Comparison of ENCODE assay signal across 8 cellular contexts in the genomic region with DNA sequence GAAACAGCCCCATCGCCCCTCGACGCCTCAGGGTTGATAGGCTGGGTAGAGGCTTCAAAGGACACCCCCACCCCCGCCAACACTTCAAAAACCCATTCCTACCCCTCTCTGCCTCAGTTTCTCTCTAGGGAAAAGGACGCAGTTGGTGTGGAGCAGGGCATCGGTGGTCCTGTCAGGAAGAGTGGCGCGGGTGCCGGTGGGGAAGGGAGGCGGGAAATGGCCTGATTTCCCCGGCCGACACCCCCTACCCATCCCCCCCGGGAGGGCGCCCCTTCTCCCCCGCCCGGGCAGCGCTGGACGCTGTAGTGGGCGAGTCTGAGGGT. TPM values are rescaled to one million over a fixed set of nuclear protein-coding genes. Genes with fewer than 3 reads are reported as not detected.
DNase-seq lines count a peak whose midpoint lies in the region; ATAC-seq, FAIRE-seq and TF ChIP-seq lines count a peak whose summit lies in the region.

No MANE protein-coding gene starts in this region.

- 0 to 2% (median 1%) methylated on average over 10 to 19 of the region's 19 CpGs for WGBS in small intestine, 3 donors

- H3K4me3 Mint-ChIP-seq in activated naive CD4-positive, alpha-beta T cell treated with anti-CD3 and anti-CD28 coated beads for 36 hours: peak overlapping the region; percentile 79

- H3K4me1 ChIP-seq in SJSA1 (replicated peaks): peaks cover 9% of the 10 kb centered on the region
- no peaks in the 10 kb centered on the region for H3K4me1 ChIP-seq in foreskin keratinocyte
- H3K4me1 ChIP-seq in small intestine (ENCODE audit: control insufficient read depth in 2 of 2, insufficient read depth in 1 of 2, low read depth in 1 of 2, low read length in 1 of 2): no peaks in the 10 kb centered on the region

- H3K9me3 ChIP-seq in SJSA1 (replicated peaks) (peaks cover under 1% of the 10 kb centered on the region; the same call in 1 of the 2 replicates), small intestine (ENCODE audit: control insufficient read depth, low read depth) (no peaks in the 10 kb centered on the region)

- H3K9me3 Mint-ChIP-seq in activated naive CD4-positive, alpha-beta T cell treated with anti-CD3 and anti-CD28 coated beads for 36 hours: peaks cover under 1% of the 10 kb centered on the region
- H3K9me3 Mint-ChIP-seq in activated naive CD4-positive, alpha-beta T cell treated with anti-CD3 and anti-CD28 coated beads, Interleukin-2, amount 50 U/mL, for 72 hours: peaks cover under 1 to 3% of the 10 kb centered on the region in 2 donors

- peaks cover 5% of the 10 kb centered on the region for H3K27me3 Mint-ChIP-seq in activated naive CD4-positive, alpha-beta T cell treated with anti-CD3 and anti-CD28 coated beads for 36 hours (ENCODE audit: low read depth)

- peak overlapping the region; percentile 60 for H3K4me3 ChIP-seq in SJSA1
- H3K4me3 ChIP-seq in small intestine (ENCODE audit: low read depth in 1 of 2, low read length in 2 of 2): peak overlapping the region; percentile 59 to 76

- no peak for DNase-seq in activated naive CD4-positive, alpha-beta T cell treated with anti-CD3 and anti-CD28 coated beads for 36 hours
- no peak for DNase-seq in activated naive CD4-positive, alpha-beta T cell treated with anti-CD3 and anti-CD28 coated beads, Interleukin-2, amount 50 U/mL, for 72 hours (ENCODE audit: low spot score in 2 of 2)
- no peak for DNase-seq in SJSA1 (ENCODE audit: low read depth in 1 of 2, low spot score in 2 of 2)
- DNase-seq in foreskin keratinocyte: no peak
- DNase-seq in small intestine: no peak
- DNase-seq in posterior vena cava (ENCODE audit: low spot score): no peak
- no peak for DNase-seq in NCI-H1436 treated with DMSO at 0.1 percent for 48 hours (lab: John Stamatoyannopoulos, UW)

- peaks cover 2% of the 10 kb centered on the region for H3K36me3 Mint-ChIP-seq in activated naive CD4-positive, alpha-beta T cell treated with anti-CD3 and anti-CD28 coated beads for 36 hours (ENCODE audit: low read depth)
- H3K36me3 Mint-ChIP-seq in activated naive CD4-positive, alpha-beta T cell treated with anti-CD3 and anti-CD28 coated beads, Interleukin-2, amount 50 U/mL, for 72 hours: peaks cover under 1 to 10% of the 10 kb centered on the region in 2 donors

- no peak for FAIRE-seq in small intestine (lab: Jason Lieb, UNC)

- TF ChIP-seq CTCF in foreskin keratinocyte (conservative IDR thresholded peaks at IDR 0.05): no peak

- no peak for ATAC-seq in activated naive CD4-positive, alpha-beta T cell treated with anti-CD3 and anti-CD28 coated beads, Interleukin-2, amount 50 U/mL, for 72 hours
- ATAC-seq in foreskin keratinocyte (no peak), HG02885 (IDR thresholded peaks at IDR 0.05; ENCODE audit: poor library complexity, unreplicated experiment) (no peak)

- CTCF ChIA-PET in activated naive CD4-positive, alpha-beta T cell treated with anti-CD3 and anti-CD28 coated beads for 36 hours (lab: Charles Lee): no interaction called here

- H3K27ac Mint-ChIP-seq in activated naive CD4-positive, alpha-beta T cell treated with anti-CD3 and anti-CD28 coated beads for 36 hours: no peak overlapping the region
- H3K27ac Mint-ChIP-seq in activated naive CD4-positive, alpha-beta T cell treated with anti-CD3 and anti-CD28 coated beads, Interleukin-2, amount 50 U/mL, for 72 hours: no peak overlapping the region

- peak overlapping the region; percentile 67 for H3K27ac ChIP-seq in SJSA1
- H3K27ac ChIP-seq in foreskin keratinocyte: peak overlapping the region; percentile 41
- H3K27ac ChIP-seq in small intestine (ENCODE audit: low read depth in 1 of 2, low read length in 1 of 2): peak overlapping the region in 1 of 2 donors; percentile 93

- H3K36me3 ChIP-seq in SJSA1 (peaks cover 31% of the 10 kb centered on the region), small intestine (ENCODE audit: control insufficient read depth in 2 of 2, insufficient read depth in 2 of 2, low read length in 2 of 2) (no peaks in the 10 kb centered on the region)

- intact Hi-C loops in activated naive CD4-positive, alpha-beta T cell treated with anti-CD3 and anti-CD28 coated beads for 36 hours (cut with micrococcal nuclease): loop anchor here (5.0 kb wide), 1 partner anchor 35 kb away; a partner anchor contains a TSS
- intact Hi-C loops in posterior vena cava (cut with DNase I): no loop called here

- peaks cover 9% of the 10 kb centered on the region for H3K4me1 Mint-ChIP-seq in activated naive CD4-positive, alpha-beta T cell treated with anti-CD3 and anti-CD28 coated beads for 36 hours (ENCODE audit: low read depth)

- no peaks in the 10 kb centered on the region for H3K27me3 ChIP-seq in SJSA1 (replicated peaks)
- no peaks in the 10 kb centered on the region for H3K27me3 ChIP-seq in foreskin keratinocyte
- no peaks in the 10 kb centered on the region for H3K27me3 ChIP-seq in small intestine (ENCODE audit: control insufficient read depth in 2 of 2, insufficient read depth in 2 of 2, low read length in 2 of 2)

RNA-seq across cellular contexts. Expression of a gene that starts 0.4 kb away (rescaled TPM):
- total RNA-seq in activated naive CD4-positive, alpha-beta T cell treated with anti-CD3 and anti-CD28 coated beads for 36 hours: 1 to 10 TPM; 3.9 to 4.2 TPM
- 1 to 10 TPM; 4.2 to 8.5 TPM for total RNA-seq in activated naive CD4-positive, alpha-beta T cell treated with anti-CD3 and anti-CD28 coated beads, Interleukin-2, amount 50 U/mL, for 72 hours
- total RNA-seq in SJSA1 (2014; rRNA removed; shearing (Covaris generic)): 37.5 and 43.1 TPM in 2 replicates
- total RNA-seq in foreskin keratinocyte (26.7 and 35.6 TPM in 2 replicates), posterior vena cava (10 to 100 TPM; 44.2 to 51.0 TPM)
- polyA plus RNA-seq in foreskin keratinocyte (39.3 and 53.5 TPM in 2 replicates), small intestine (10 to 100 TPM in 1 of 3 donors, 1 to 10 TPM in 1, under 1 TPM in 1; 0.67 to 14.3 (median 4.9) TPM)

RNA-seq across cellular contexts. Expression of a gene that starts 21.9 kb away (rescaled TPM):
- 1 to 10 TPM; 6.0 to 6.4 TPM for total RNA-seq in activated naive CD4-positive, alpha-beta T cell treated with anti-CD3 and anti-CD28 coated beads for 36 hours
- total RNA-seq in activated naive CD4-positive, alpha-beta T cell treated with anti-CD3 and anti-CD28 coated beads, Interleukin-2, amount 50 U/mL, for 72 hours: 10 to 100 TPM in 1 of 2 donors, 1 to 10 TPM in 1; 4.9 to 11.8 TPM
- 3.6 TPM in 2 replicates for total RNA-seq in SJSA1 (2014; rRNA removed; shearing (Covaris generic))
- 4.7 and 5.1 TPM in 2 replicates for total RNA-seq in foreskin keratinocyte
- polyA plus RNA-seq in foreskin keratinocyte: 7.1 and 8.2 TPM in 2 replicates
- polyA plus RNA-seq in small intestine: 1 to 10 TPM in 2 of 3 donors, under 1 TPM in 1; 0.81 to 2.6 (median 1.3) TPM
- 1 to 10 TPM; 6.6 to 9.5 TPM for total RNA-seq in posterior vena cava

RNA-seq across cellular contexts. Expression of a gene that starts 33.3 kb away (rescaled TPM):
- 10 to 100 TPM; 47.4 to 49.2 TPM for total RNA-seq in activated naive CD4-positive, alpha-beta T cell treated with anti-CD3 and anti-CD28 coated beads for 36 hours
- 10 to 100 TPM; 31.3 to 39.4 TPM for total RNA-seq in activated naive CD4-positive, alpha-beta T cell treated with anti-CD3 and anti-CD28 coated beads, Interleukin-2, amount 50 U/mL, for 72 hours
- 29.0 and 37.2 TPM in 2 replicates for total RNA-seq in SJSA1 (2014; rRNA removed; shearing (Covaris generic))
- total RNA-seq in foreskin keratinocyte (72.4 and 207 TPM in 2 replicates), posterior vena cava (10 to 100 TPM in 1 of 2 donors, 1 to 10 TPM in 1; 7.8 to 12.6 TPM)
- polyA plus RNA-seq in foreskin keratinocyte (74.9 and 203 TPM in 2 replicates), small intestine (10 to 100 TPM in 1 of 3 donors, 1 to 10 TPM in 2; 1.6 to 41.7 (median 4.9) TPM)

RNA-seq across cellular contexts. Expression of a gene that starts 49.9 kb away (rescaled TPM):
- 10 to 100 TPM; 13.6 to 15.6 TPM for total RNA-seq in activated naive CD4-positive, alpha-beta T cell treated with anti-CD3 and anti-CD28 coated beads for 36 hours
- total RNA-seq in activated naive CD4-positive, alpha-beta T cell treated with anti-CD3 and anti-CD28 coated beads, Interleukin-2, amount 50 U/mL, for 72 hours: 10 to 100 TPM; 15.4 to 17.0 TPM
- 25.2 and 29.4 TPM in 2 replicates for total RNA-seq in SJSA1 (2014; rRNA removed; shearing (Covaris generic))
- 6.2 and 8.6 TPM in 2 replicates for total RNA-seq in foreskin keratinocyte
- 7.1 and 9.6 TPM in 2 replicates for polyA plus RNA-seq in foreskin keratinocyte
- polyA plus RNA-seq in small intestine: 10 to 100 TPM in 2 of 3 donors, 1 to 10 TPM in 1; 8.9 to 12.4 (median 12.3) TPM
- 10 to 100 TPM; 10.1 to 10.9 TPM for total RNA-seq in posterior vena cava

RNA-seq across cellular contexts. Expression of a gene that starts 56.7 kb away (rescaled TPM):
- total RNA-seq in activated naive CD4-positive, alpha-beta T cell treated with anti-CD3 and anti-CD28 coated beads for 36 hours: 1 to 10 TPM; 5.1 to 6.8 TPM
- total RNA-seq in activated naive CD4-positive, alpha-beta T cell treated with anti-CD3 and anti-CD28 coated beads, Interleukin-2, amount 50 U/mL, for 72 hours: 10 to 100 TPM; 10.1 to 10.3 TPM
- total RNA-seq in SJSA1 (2014; rRNA removed; shearing (Covaris generic)): 0.58 and 0.85 TPM in 2 replicates
- total RNA-seq in foreskin keratinocyte (1.7 and 1.8 TPM in 2 replicates), posterior vena cava (1 to 10 TPM; 4.3 to 4.5 TPM)
- polyA plus RNA-seq in foreskin keratinocyte (3.2 and 3.8 TPM in 2 replicates), small intestine (1 to 10 TPM; 3.5 to 7.9 (median 5.6) TPM)
